In the genomic region with DNA sequence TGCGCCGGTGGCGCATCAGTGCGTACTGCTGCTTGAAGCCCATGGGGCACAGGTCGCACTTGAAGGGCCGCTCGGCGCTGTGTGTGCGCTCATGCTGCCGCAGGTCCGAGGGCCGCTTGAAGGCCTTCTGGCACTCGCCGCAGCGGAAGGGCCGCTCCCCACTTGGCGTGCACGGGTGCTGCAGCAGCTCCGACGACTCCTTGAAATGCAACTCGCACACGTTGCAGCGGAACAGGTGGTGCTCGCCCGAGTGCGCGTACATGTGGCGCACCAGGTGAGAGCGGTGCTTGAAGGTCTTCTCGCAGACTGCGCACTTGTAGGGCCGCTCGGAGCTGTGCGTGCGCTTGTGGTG, we compare ENCODE assay signal across 20 cellular contexts. TPM values are rescaled to one million over a fixed set of nuclear protein-coding genes. Genes with fewer than 3 reads are reported as not detected.
"Had no signal": no experiment of that assay in that cellular context is flagged by ENCODE, and none has a peak within 500 bp of the region (broad histone marks: within the 10 kb centered on the region; RNA-seq: fewer than 3 reads in every experiment).

No MANE protein-coding gene starts in this region.

- DNase-seq: activated naive CD4-positive, alpha-beta T cell treated with anti-CD3 and anti-CD28 coated beads, Interleukin-2, amount 50 U/mL, for 16 hours; amygdala; central memory CD4-positive, alpha-beta T cell; cortex of kidney; foreskin melanocyte; heart left ventricle; left cardiac atrium; occipital lobe; SJCRH30; stimulated activated CD4-positive, alpha-beta T cell treated with anti-CD3 and anti-CD28 coated beads, Interleukin-15, amount 100 ng/mL, for 24 hours; stimulated activated CD4-positive, alpha-beta T cell treated with anti-CD3 and anti-CD28 coated beads, Interleukin-4, amount 100 ng/mL, for 1 hour; stimulated activated naive CD4-positive, alpha-beta T cell; transverse colon had no signal

- H3K27me3 Mint-ChIP-seq: progenitor cell of endocrine pancreas had no signal

- H3K9me3 Mint-ChIP-seq: brain had no signal

- H3K27ac Mint-ChIP-seq: brain, progenitor cell of endocrine pancreas had no signal

RNA-seq across cellular contexts. Expression of gene CNGB1, which starts 26.2 kb away (rescaled TPM):
- total RNA-seq: activated CD8-positive, alpha-beta memory T cell treated with anti-CD3 and anti-CD28 coated beads for 36 hours; fibroblast of lung; heart left ventricle; left cardiac atrium; occipital lobe; progenitor cell of endocrine pancreas; right atrium auricular region; SJCRH30; skeletal muscle tissue; subcutaneous adipose tissue had no signal
- polyA plus RNA-seq: fibroblast of lung, heart left ventricle had no signal
